1 cellular context compared by ENCODE assay signal in genomic region chr22:46002757-46003270, GRCh38.
TF ChIP-seq lines count a peak whose summit lies in the region.

No MANE protein-coding gene starts in this region.

TF ChIP-seq in H1, 55 proteins besides CTCF, POLR2A, EP300 and RAD21 (continued from another document):
- TF ChIP-seq CHD7 (IDR thresholded peaks at IDR 0.05; ENCODE audit: insufficient replicate concordance, low read length) (no peak), GABPA (IDR thresholded peaks at IDR 0.05; ENCODE audit: borderline replicate concordance, insufficient read depth, low read length) (no peak), CTBP2 (IDR thresholded peaks at IDR 0.05; ENCODE audit: borderline replicate concordance, insufficient read depth, insufficient read length, low read length) (no peak), CEBPB (IDR thresholded peaks at IDR 0.05; ENCODE audit: low read depth, low read length) (no peak), RNF2 (IDR thresholded peaks at IDR 0.05; ENCODE audit: borderline replicate concordance, low read depth, low read length, missing control alignments, poor library complexity, severe bottlenecking) (no peak), YY1 (IDR thresholded peaks at IDR 0.05; ENCODE audit: low read depth, low read length) (no peak), RFX5 (IDR thresholded peaks at IDR 0.05; ENCODE audit: borderline replicate concordance, low read depth, low read length) (no peak), CBX5 (IDR thresholded peaks at IDR 0.05; ENCODE audit: low read depth, low read length) (no peak), TEAD4 (IDR thresholded peaks at IDR 0.05; ENCODE audit: low read depth, low read length) (no peak), SIX5 (IDR thresholded peaks at IDR 0.05; ENCODE audit: low read depth, low read length) (no peak), SIRT6 (IDR thresholded peaks at IDR 0.05; ENCODE audit: low read length) (no peak), PHF8 (conservative IDR thresholded peaks at IDR 0.05; ENCODE audit: low read depth, low read length) (no peak)
